In the genomic region with DNA sequence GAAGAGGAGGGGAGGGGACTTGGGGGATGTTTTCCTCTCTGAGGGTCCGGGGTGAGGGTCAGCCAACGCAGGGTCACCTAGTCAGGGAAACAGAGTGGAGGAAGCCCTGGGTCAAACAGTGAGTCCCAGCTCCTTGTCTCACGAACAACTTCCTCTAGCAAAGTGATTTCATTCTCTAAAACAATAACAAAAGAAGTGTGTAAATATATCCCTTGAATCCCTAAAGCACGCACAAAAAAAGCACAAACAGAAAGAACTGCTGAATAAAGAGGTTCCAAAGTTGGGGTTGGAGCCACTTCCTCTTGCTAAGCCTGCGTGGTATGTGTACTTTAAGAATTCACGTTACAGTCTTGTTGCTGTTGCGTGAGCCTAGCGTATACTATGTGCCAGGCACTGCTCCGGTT, we compare ENCODE assay signal across 13 cellular contexts. TPM values are rescaled to one million over a fixed set of nuclear protein-coding genes. Genes with fewer than 3 reads are reported as not detected.
DNase-seq lines count a peak whose midpoint lies in the region; ATAC-seq and TF ChIP-seq lines count a peak whose summit lies in the region.
"Had no signal": no experiment of that assay in that cellular context is flagged by ENCODE, and none has a peak within 500 bp of the region (broad histone marks: within the 10 kb centered on the region; RNA-seq: fewer than 3 reads in every experiment).

No MANE protein-coding gene starts in this region.

- no peaks in the 10 kb centered on the region for H3K36me3 ChIP-seq in mucosa of rectum (ENCODE audit: control insufficient read depth in 2 of 2, insufficient read depth in 2 of 2, low read length in 2 of 2)
- H3K36me3 ChIP-seq in upper lobe of left lung, result no peaks in the 10 kb centered on the region

- peaks cover 2% of the 10 kb centered on the region for H3K36me3 Mint-ChIP-seq in activated CD4-positive, alpha-beta memory T cell treated with anti-CD3 and anti-CD28 coated beads, Interleukin-2, amount 10 ng/mL, durations not matched to agents 7 days and 5 days (ENCODE audit: low read depth)
- no peaks in the 10 kb centered on the region for H3K36me3 Mint-ChIP-seq in activated CD4-positive, alpha-beta memory T cell treated with anti-CD3 and anti-CD28 coated beads for 36 hours
- H3K36me3 Mint-ChIP-seq: immature natural killer cell had no signal

- H3K4me3 ChIP-seq in epithelial cell of esophagus (ENCODE audit: low read length) (no peak overlapping the region), mucosa of rectum (ENCODE audit: low read length in 2 of 2) (no peak overlapping the region), upper lobe of left lung (peak overlapping the region in 2 of 4 donors; percentile 13 to 31)

- CTCF ChIA-PET in activated CD4-positive, alpha-beta memory T cell treated with anti-CD3 and anti-CD28 coated beads, Interleukin-2, amount 10 ng/mL, durations not matched to agents 7 days and 5 days (lab: Charles Lee), result interaction anchor here (1.0 to 2.7 kb wide), 4 partner anchors 19 to 61 kb away, joined by 3 to 20 read pairs (median 3); partner anchors contain the start of gene DHX34
- CTCF ChIA-PET in activated CD4-positive, alpha-beta memory T cell treated with anti-CD3 and anti-CD28 coated beads for 36 hours (lab: Charles Lee), result interaction anchor here (1.5 kb wide), 1 partner anchor 18 kb away, joined by 9 read pairs; the partner anchor contains the start of gene DHX34

- H3K27me3 Mint-ChIP-seq in activated CD4-positive, alpha-beta memory T cell treated with anti-CD3 and anti-CD28 coated beads, Interleukin-2, amount 10 ng/mL, durations not matched to agents 7 days and 5 days, result peaks cover 8% of the 10 kb centered on the region
- peaks cover 1% of the 10 kb centered on the region for H3K27me3 Mint-ChIP-seq in activated CD4-positive, alpha-beta memory T cell treated with anti-CD3 and anti-CD28 coated beads for 36 hours

- TF ChIP-seq POLR2A in upper lobe of left lung (IDR thresholded peaks at IDR 0.05), result peak in 1 of 4 donors; percentile 54

- H3K4me1 Mint-ChIP-seq in activated CD4-positive, alpha-beta memory T cell treated with anti-CD3 and anti-CD28 coated beads, Interleukin-2, amount 10 ng/mL, durations not matched to agents 7 days and 5 days, result peaks cover 26% of the 10 kb centered on the region
- peaks cover 1% of the 10 kb centered on the region for H3K4me1 Mint-ChIP-seq in activated CD4-positive, alpha-beta memory T cell treated with anti-CD3 and anti-CD28 coated beads for 36 hours (ENCODE audit: low read depth)

- no peak for DNase-seq in activated CD4-positive, alpha-beta memory T cell treated with anti-CD3 and anti-CD28 coated beads, Interleukin-2, amount 10 ng/mL, durations not matched to agents 7 days and 5 days
- DNase-seq in activated CD4-positive, alpha-beta memory T cell treated with anti-CD3 and anti-CD28 coated beads for 36 hours, result no peak
- peak; percentile 35 for DNase-seq in epithelial cell of esophagus (ENCODE audit: low read depth)
- no peak for DNase-seq in upper lobe of left lung
- no peak for DNase-seq in activated naive CD4-positive, alpha-beta T cell treated with Interleukin-2 at 50 U/mL for 16 hours
- no peak for DNase-seq in activated T-cell treated with anti-CD3 and anti-CD28 coated beads, Interleukin-2, amount 50 U/mL, for 1 hour
- DNase-seq: activated T-cell treated with anti-CD3 and anti-CD28 coated beads, Interleukin-2, amount 50 U/mL, for 48 hours; immature natural killer cell; NCI-H526; retina had no signal

- POLR2A ChIA-PET in activated CD4-positive, alpha-beta memory T cell treated with anti-CD3 and anti-CD28 coated beads, Interleukin-2, amount 10 ng/mL, durations not matched to agents 7 days and 5 days (lab: Charles Lee), result interaction anchor here (0.6 to 1.6 kb wide), 5 partner anchors 13 to 382 kb away, joined by 3 to 4 read pairs (median 3); partner anchors contain the start of gene DHX34
- POLR2A ChIA-PET in activated CD4-positive, alpha-beta memory T cell treated with anti-CD3 and anti-CD28 coated beads for 36 hours (lab: Charles Lee), result interaction anchor here (0.6 kb wide), 1 partner anchor 28 kb away, joined by 4 read pairs; no protein-coding TSS in a partner anchor

- H3K27ac ChIP-seq in mucosa of rectum (ENCODE audit: low read depth in 2 of 2, low read length in 2 of 2) (peak overlapping the region; percentile 51 to 65), upper lobe of left lung (peak overlapping the region; percentile 82 to 86 (median 84))

- peaks cover 2% of the 10 kb centered on the region for H3K9me3 Mint-ChIP-seq in activated CD4-positive, alpha-beta memory T cell treated with anti-CD3 and anti-CD28 coated beads, Interleukin-2, amount 10 ng/mL, durations not matched to agents 7 days and 5 days
- H3K9me3 Mint-ChIP-seq in activated CD4-positive, alpha-beta memory T cell treated with anti-CD3 and anti-CD28 coated beads for 36 hours, result no peaks in the 10 kb centered on the region

- TF ChIP-seq EP300 in upper lobe of left lung (IDR thresholded peaks at IDR 0.05), result peak in 1 of 4 donors; percentile 66

- no peak for TF ChIP-seq CTCF in epithelial cell of esophagus (IDR thresholded peaks at IDR 0.05; ENCODE audit: insufficient read depth, low read depth, low read length, missing control alignments)
- no peak for TF ChIP-seq CTCF in upper lobe of left lung (IDR thresholded peaks at IDR 0.05)

- H3K9ac ChIP-seq in mucosa of rectum (ENCODE audit: low read depth in 1 of 2, low read length in 2 of 2), result peak overlapping the region in 1 of 2 donors; percentile 17

- H3K9me3 ChIP-seq in mucosa of rectum (ENCODE audit: control insufficient read depth in 2 of 2, low read length in 2 of 2), result no peaks in the 10 kb centered on the region
- H3K9me3 ChIP-seq in upper lobe of left lung, result no peaks in the 10 kb centered on the region

- H3K4me3 Mint-ChIP-seq in activated CD4-positive, alpha-beta memory T cell treated with anti-CD3 and anti-CD28 coated beads, Interleukin-2, amount 10 ng/mL, durations not matched to agents 7 days and 5 days, result no peak overlapping the region
- H3K4me3 Mint-ChIP-seq in activated CD4-positive, alpha-beta memory T cell treated with anti-CD3 and anti-CD28 coated beads for 36 hours, result no peak overlapping the region
- H3K4me3 Mint-ChIP-seq: immature natural killer cell had no signal

- intact Hi-C loops in activated CD4-positive, alpha-beta memory T cell treated with anti-CD3 and anti-CD28 coated beads for 36 hours (cut with micrococcal nuclease), result no loop called here

- WGBS in upper lobe of left lung, 2 donors, result 15 to 21% methylated on average over 9 of the region's 9 CpGs

- peaks cover 0 to 5% of the 10 kb centered on the region in 2 donors for H3K27me3 ChIP-seq in mucosa of rectum (ENCODE audit: control insufficient read depth in 2 of 2, insufficient read depth in 2 of 2, low read length in 2 of 2)
- H3K27me3 ChIP-seq in upper lobe of left lung, result no peaks in the 10 kb centered on the region

- ATAC-seq in upper lobe of left lung (ENCODE audit: low FRiP score in 2 of 2) (peak; percentile 55 to 79), HG03175 (IDR thresholded peaks at IDR 0.05; ENCODE audit: unreplicated experiment) (no peak)

- H3K4me1 ChIP-seq in mucosa of rectum (ENCODE audit: control insufficient read depth in 2 of 2, insufficient read depth in 2 of 2, low read length in 2 of 2) (no peaks in the 10 kb centered on the region), upper lobe of left lung (peaks cover 4 to 14% (median 5%) of the 10 kb centered on the region in 4 donors)

- H3K27ac Mint-ChIP-seq in activated CD4-positive, alpha-beta memory T cell treated with anti-CD3 and anti-CD28 coated beads, Interleukin-2, amount 10 ng/mL, durations not matched to agents 7 days and 5 days, result peak overlapping the region; percentile 68
- H3K27ac Mint-ChIP-seq in activated CD4-positive, alpha-beta memory T cell treated with anti-CD3 and anti-CD28 coated beads for 36 hours, result no peak overlapping the region

RNA-seq across cellular contexts. Expression of gene C5AR2, which starts 1.5 kb away (rescaled TPM):
- 1 to 10 TPM; 4.7 to 5.5 TPM for total RNA-seq in activated CD4-positive, alpha-beta memory T cell treated with anti-CD3 and anti-CD28 coated beads, Interleukin-2, amount 10 ng/mL, durations not matched to agents 7 days and 5 days
- under 1 TPM; 0.05 to 0.07 TPM for total RNA-seq in activated CD4-positive, alpha-beta memory T cell treated with anti-CD3 and anti-CD28 coated beads for 36 hours
- 10 to 100 TPM in 3 of 6 donors, 1 to 10 TPM in 3; 3.8 to 22.9 (median 10.0) TPM for total RNA-seq in upper lobe of left lung
- total RNA-seq: A673 had no signal

RNA-seq across cellular contexts. Expression of gene DHX34, which starts 18.6 kb away (rescaled TPM):
- 10 to 100 TPM; 10.3 to 10.5 TPM for total RNA-seq in activated CD4-positive, alpha-beta memory T cell treated with anti-CD3 and anti-CD28 coated beads, Interleukin-2, amount 10 ng/mL, durations not matched to agents 7 days and 5 days
- total RNA-seq in activated CD4-positive, alpha-beta memory T cell treated with anti-CD3 and anti-CD28 coated beads for 36 hours, result 10 to 100 TPM; 12.7 to 15.7 TPM
- total RNA-seq in upper lobe of left lung, result 10 to 100 TPM in 5 of 6 donors, 1 to 10 TPM in 1; 8.4 to 80.7 (median 19.4) TPM

RNA-seq across cellular contexts. Expression of gene C5AR1, which starts 20.8 kb away (rescaled TPM):
- total RNA-seq in activated CD4-positive, alpha-beta memory T cell treated with anti-CD3 and anti-CD28 coated beads, Interleukin-2, amount 10 ng/mL, durations not matched to agents 7 days and 5 days, result not detected
- total RNA-seq in activated CD4-positive, alpha-beta memory T cell treated with anti-CD3 and anti-CD28 coated beads for 36 hours, result under 1 TPM in 1 of 2 experiments, not detected in 1; 0.48 TPM
- 10 to 100 TPM; 20.3 to 87.3 (median 45.1) TPM for total RNA-seq in upper lobe of left lung

RNA-seq across cellular contexts. Expression of gene INAFM1, which starts 55.8 kb away (rescaled TPM):
- 10 to 100 TPM; 12.6 to 13.9 TPM for total RNA-seq in activated CD4-positive, alpha-beta memory T cell treated with anti-CD3 and anti-CD28 coated beads, Interleukin-2, amount 10 ng/mL, durations not matched to agents 7 days and 5 days
- 10 to 100 TPM; 12.4 to 13.7 TPM for total RNA-seq in activated CD4-positive, alpha-beta memory T cell treated with anti-CD3 and anti-CD28 coated beads for 36 hours
- 10 to 100 TPM in 4 of 6 donors, 1 to 10 TPM in 1, under 1 TPM in 1; 0.59 to 28.3 (median 22.4) TPM for total RNA-seq in upper lobe of left lung

Comparison
In these comparisons a context has a peak if more than half of its experiments do, and no peak if none do; other contexts are left out.
1. RNA of gene C5AR2, which starts 1.5 kb away (total RNA-seq): 3.8 to 22.9 TPM in upper lobe of left lung and 4.7 to 5.5 TPM in activated CD4-positive, alpha-beta memory T cell treated with anti-CD3 and anti-CD28 coated beads, Interleukin-2, amount 10 ng/mL, durations not matched to agents 7 days and 5 days; 0.05 to 0.07 TPM in activated CD4-positive, alpha-beta memory T cell treated with anti-CD3 and anti-CD28 coated beads for 36 hours; every median in the first group is over 4 times any median in the second.
2. RNA of gene C5AR1, which starts 20.8 kb away (total RNA-seq): 20.3 to 87.3 TPM in upper lobe of left lung; 0.48 TPM in activated CD4-positive, alpha-beta memory T cell treated with anti-CD3 and anti-CD28 coated beads for 36 hours and not detected in activated CD4-positive, alpha-beta memory T cell treated with anti-CD3 and anti-CD28 coated beads, Interleukin-2, amount 10 ng/mL, durations not matched to agents 7 days and 5 days; every median in the first group is over 10 times any median in the second.